ENCODE assay signal across 1 cellular context in genomic region chr11:46537851-46538295, GRCh38.
A peak's percentile ranks its signal among the peaks of the same experiment; 100 is the strongest.
TF ChIP-seq lines count a peak whose summit lies in the region.

No MANE protein-coding gene starts in this region.

TF ChIP-seq in K562, 482 proteins besides CTCF, POLR2A, EP300 and RAD21 (continued from another document and continues in another):
- 0 out of 2 replicates have a peak, but pooled peaks have one; percentile 27 for TF ChIP-seq ZBTB49 (CRISPR knock-in tag; IDR thresholded peaks at IDR 0.05; ENCODE audit: borderline replicate concordance)
- TF ChIP-seq PTRF (tag; IDR thresholded peaks at IDR 0.05): no peak
- TF ChIP-seq ZNF232 (CRISPR knock-in tag; IDR thresholded peaks at IDR 0.05): no peak
- TF ChIP-seq ARNT (IDR thresholded peaks at IDR 0.05): no peak
- TF ChIP-seq ZNF766 (CRISPR knock-in tag; conservative IDR thresholded peaks at IDR 0.05): no peak
- no peak for TF ChIP-seq PYGO2 (tag; IDR thresholded peaks at IDR 0.05)
- TF ChIP-seq MYC (IDR thresholded peaks at IDR 0.05; ENCODE audit: low read depth, low read length): no peak
- TF ChIP-seq MYC (CRISPR knock-in tag; IDR thresholded peaks at IDR 0.05; ENCODE audit: borderline replicate concordance, low read depth): no peak
- TF ChIP-seq STAG1 (CRISPR knock-in tag; IDR thresholded peaks at IDR 0.05; ENCODE audit: borderline replicate concordance): peak; percentile 62; the same call in 1 of the 2 replicates
- TF ChIP-seq SAFB (IDR thresholded peaks at IDR 0.05; ENCODE audit: borderline replicate concordance, low read depth, low read length): no peak
- TF ChIP-seq FOXK1 (CRISPR knock-in tag; IDR thresholded peaks at IDR 0.05; ENCODE audit: borderline replicate concordance): peak; percentile 59; the same call in 1 of the 2 replicates
- no peak for TF ChIP-seq ZNF134 (CRISPR knock-in tag; conservative IDR thresholded peaks at IDR 0.05)
- TF ChIP-seq MLX (CRISPR knock-in tag; conservative IDR thresholded peaks at IDR 0.05): no peak
- no peak for TF ChIP-seq PCBP2 (IDR thresholded peaks at IDR 0.05; ENCODE audit: low read depth, low read length, poor library complexity, severe bottlenecking)
- no peak for TF ChIP-seq ADNP (tag; IDR thresholded peaks at IDR 0.05)
- no peak for TF ChIP-seq SRSF1 (IDR thresholded peaks at IDR 0.05; ENCODE audit: low read depth, low read length)
- TF ChIP-seq ETV6 (IDR thresholded peaks at IDR 0.05; ENCODE audit: borderline replicate concordance in 1 of 2, low read depth in 2 of 2, low read length in 1 of 2): no peak
- no peak for TF ChIP-seq ETV6 (CRISPR knock-in tag; IDR thresholded peaks at IDR 0.05; ENCODE audit: borderline replicate concordance)
- no peak for TF ChIP-seq SNRNP70 (optimal IDR thresholded peaks at IDR 0.05; ENCODE audit: low read depth, low read length)
- TF ChIP-seq POLR2B (IDR thresholded peaks at IDR 0.05; ENCODE audit: low read depth, partially characterized antibody): no peak
- no peak for TF ChIP-seq ZNF609 (CRISPR knock-in tag; IDR thresholded peaks at IDR 0.05; ENCODE audit: borderline replicate concordance)
- no peak for TF ChIP-seq TAF15 (IDR thresholded peaks at IDR 0.05; ENCODE audit: low read depth, low read length)
- TF ChIP-seq NFYB (IDR thresholded peaks at IDR 0.05; ENCODE audit: extremely low read depth, insufficient read length): no peak
- TF ChIP-seq IRF9 (tag; IDR thresholded peaks at IDR 0.05): no peak
- TF ChIP-seq ZNF707 (CRISPR knock-in tag; conservative IDR thresholded peaks at IDR 0.05): no peak
- TF ChIP-seq ZBTB12 (CRISPR knock-in tag; IDR thresholded peaks at IDR 0.05): no peak
- no peak for TF ChIP-seq SMARCE1 (IDR thresholded peaks at IDR 0.05)
- TF ChIP-seq SMARCB1 (IDR thresholded peaks at IDR 0.05; ENCODE audit: insufficient read length, low read depth): no peak
- TF ChIP-seq KAT2B (IDR thresholded peaks at IDR 0.05; ENCODE audit: low read depth, low read length): no peak
- no peak for TF ChIP-seq THRA (IDR thresholded peaks at IDR 0.05)
- no peak for TF ChIP-seq PBX2 (CRISPR knock-in tag; IDR thresholded peaks at IDR 0.05; ENCODE audit: low read depth)
- TF ChIP-seq PBX2 (tag; conservative IDR thresholded peaks at IDR 0.05; ENCODE audit: low read depth): no peak; the same call in 1 of the 2 replicates
- no peak for TF ChIP-seq TAF7 (tag; IDR thresholded peaks at IDR 0.05)
- no peak for TF ChIP-seq ZNF76 (CRISPR knock-in tag; IDR thresholded peaks at IDR 0.05; ENCODE audit: borderline replicate concordance)
- no peak for TF ChIP-seq NCOA1 (IDR thresholded peaks at IDR 0.05; ENCODE audit: low read depth)
- no peak for TF ChIP-seq PTTG1 (tag; IDR thresholded peaks at IDR 0.05; ENCODE audit: low read depth)
- TF ChIP-seq TEAD4 (IDR thresholded peaks at IDR 0.05; ENCODE audit: low read length): 0 out of 2 replicates have a peak, but pooled peaks have one; percentile 19
- TF ChIP-seq TEAD4 (CRISPR knock-in tag; IDR thresholded peaks at IDR 0.05; ENCODE audit: borderline replicate concordance): no peak
- TF ChIP-seq SMARCA5 (IDR thresholded peaks at IDR 0.05): 0 out of 2 replicates have a peak, but pooled peaks have one; percentile 62
- no peak for TF ChIP-seq HMG20B (CRISPR knock-in tag; IDR thresholded peaks at IDR 0.05)
- TF ChIP-seq ZNF75A (CRISPR knock-in tag; IDR thresholded peaks at IDR 0.05): no peak
- 0 out of 2 replicates have a peak, but pooled peaks have one; percentile 36 for TF ChIP-seq EHMT2 (IDR thresholded peaks at IDR 0.05)
- no peak for TF ChIP-seq SMAD2 (IDR thresholded peaks at IDR 0.05; ENCODE audit: low read depth, low read length)
- no peak for TF ChIP-seq SIN3B (IDR thresholded peaks at IDR 0.05; ENCODE audit: low read depth)
- no peak for TF ChIP-seq ZNF398 (CRISPR knock-in tag; IDR thresholded peaks at IDR 0.05)
- no peak for TF ChIP-seq KLF1 (tag; IDR thresholded peaks at IDR 0.05)
- peak; percentile 40; the same call in 1 of the 2 replicates for TF ChIP-seq JUND (IDR thresholded peaks at IDR 0.05; ENCODE audit: borderline replicate concordance, low read depth, low read length)
- no peak; the same call in 2 of the 3 replicates for TF ChIP-seq JUND (tag; IDR thresholded peaks at IDR 0.05; ENCODE audit: borderline replicate concordance, low read depth, low read length)
- TF ChIP-seq MAFG (tag; conservative IDR thresholded peaks at IDR 0.05): peak; percentile 72
- TF ChIP-seq CBX3 (IDR thresholded peaks at IDR 0.05; ENCODE audit: borderline replicate concordance in 1 of 2, low read length in 2 of 2): no peak
- TF ChIP-seq KLF10 (CRISPR knock-in tag; IDR thresholded peaks at IDR 0.05): no peak
- TF ChIP-seq NONO (IDR thresholded peaks at IDR 0.05; ENCODE audit: low read depth in 2 of 2, low read length in 1 of 2): no peak
- peak; percentile 37 for TF ChIP-seq NCOA4 (IDR thresholded peaks at IDR 0.05; ENCODE audit: partially characterized antibody)
- TF ChIP-seq ZNF239 (CRISPR knock-in tag; IDR thresholded peaks at IDR 0.05): no peak
- TF ChIP-seq RB1 (IDR thresholded peaks at IDR 0.05; ENCODE audit: low read depth): peak; percentile 46; the same call in 1 of the 2 replicates
- TF ChIP-seq DACH1 (IDR thresholded peaks at IDR 0.05; ENCODE audit: partially characterized antibody): no peak
- no peak for TF ChIP-seq CCNT2 (IDR thresholded peaks at IDR 0.05; ENCODE audit: borderline replicate concordance, extremely low read depth, insufficient read length, low read depth, low read length)
